ENCODE assay signal across 8 cellular contexts in the genomic region with DNA sequence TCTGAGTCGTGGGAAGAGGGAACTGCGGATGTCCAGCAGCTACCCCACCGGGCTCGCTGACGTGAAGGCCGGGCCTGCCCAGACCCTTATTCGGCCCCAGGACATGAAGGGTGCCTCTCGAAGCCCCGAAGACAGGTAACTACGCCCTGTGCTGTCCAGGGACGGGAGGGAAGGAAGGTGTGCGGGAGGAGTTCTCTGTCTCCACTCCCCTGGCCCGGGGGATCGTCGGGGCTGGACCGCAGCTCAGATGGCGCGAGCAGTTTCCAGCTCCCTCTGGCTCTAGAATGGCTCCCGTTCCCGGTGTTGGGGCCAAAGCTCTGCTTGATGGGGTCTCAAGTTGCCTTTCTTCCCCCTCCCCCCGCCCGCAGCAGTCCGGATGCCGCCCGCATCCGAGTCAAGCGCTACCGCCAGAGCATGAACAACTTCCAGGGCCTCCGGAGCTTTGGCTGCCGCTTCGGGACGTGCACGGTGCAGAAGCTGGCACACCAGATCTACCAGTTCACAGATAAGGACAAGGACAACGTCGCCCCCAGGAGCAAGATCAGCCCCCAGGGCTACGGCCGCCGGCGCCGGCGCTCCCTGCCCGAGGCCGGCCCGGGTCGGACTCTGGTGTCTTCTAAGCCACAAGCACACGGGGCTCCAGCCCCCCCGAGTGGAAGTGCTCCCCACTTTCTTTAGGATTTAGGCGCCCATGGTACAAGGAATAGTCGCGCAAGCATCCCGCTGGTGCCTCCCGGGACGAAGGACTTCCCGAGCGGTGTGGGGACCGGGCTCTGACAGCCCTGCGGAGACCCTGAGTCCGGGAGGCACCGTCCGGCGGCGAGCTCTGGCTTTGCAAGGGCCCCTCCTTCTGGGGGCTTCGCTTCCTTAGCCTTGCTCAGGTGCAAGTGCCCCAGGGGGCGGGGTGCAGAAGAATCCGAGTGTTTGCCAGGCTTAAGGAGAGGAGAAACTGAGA. TPM values are rescaled to one million over a fixed set of nuclear protein-coding genes. Genes with fewer than 3 reads are reported as not detected.
DNase-seq lines count a peak whose midpoint lies in the region; ATAC-seq and TF ChIP-seq lines count a peak whose summit lies in the region.

No MANE protein-coding gene starts in this region.

- H3K27ac Mint-ChIP-seq in brain, result peak overlapping the region; percentile 2 to 86 (median 61)

- H3K4me1 ChIP-seq in subcutaneous abdominal adipose tissue (ENCODE audit: control insufficient read depth in 5 of 5, insufficient read depth in 5 of 5, low read length in 5 of 5), result peaks cover 4 to 73% (median 54%) of the 10 kb centered on the region in 5 donors

- peaks cover 90% of the 10 kb centered on the region for H3K27me3 Mint-ChIP-seq in brain

- H3K36me3 Mint-ChIP-seq in brain, result peaks cover 8% of the 10 kb centered on the region

- peaks cover 62% of the 10 kb centered on the region for H3K4me1 Mint-ChIP-seq in brain

- H3K9me3 ChIP-seq in MG63, result no peaks in the 10 kb centered on the region
- H3K9me3 ChIP-seq in subcutaneous abdominal adipose tissue (ENCODE audit: control insufficient read depth in 5 of 5, low read length in 5 of 5), result no peaks in the 10 kb centered on the region

- peaks cover 0 to 2% (median 0%) of the 10 kb centered on the region in 5 experiments for H3K9me3 Mint-ChIP-seq in brain

- DNase-seq in DMS53 (lab: John Stamatoyannopoulos, UW) (peak; percentile 77), MG63 (peak; percentile 27), left lobe of liver (ENCODE audit: low spot score) (peak; percentile 54), NCI-H1930 (lab: John Stamatoyannopoulos, UW) (no peak)

- peak overlapping the region; percentile 84 to 98 (median 95) for H3K9ac ChIP-seq in subcutaneous abdominal adipose tissue (ENCODE audit: low read length in 5 of 5)

- ATAC-seq in left lobe of liver, result no peak
- ATAC-seq in HG03135 (IDR thresholded peaks at IDR 0.05; ENCODE audit: unreplicated experiment), result no peak
- ATAC-seq in GM21786 (IDR thresholded peaks at IDR 0.05; ENCODE audit: unreplicated experiment), result no peak

- peak overlapping the region; percentile 76 to 100 (median 94) for H3K4me3 Mint-ChIP-seq in brain

- H3K4me3 ChIP-seq in MG63, result peak overlapping the region; percentile 92
- peak overlapping the region; percentile 80 to 98 (median 96) for H3K4me3 ChIP-seq in subcutaneous abdominal adipose tissue (ENCODE audit: low read depth in 1 of 5, low read length in 5 of 5)

- no peak for TF ChIP-seq CTCF in brain (conservative IDR thresholded peaks at IDR 0.05)

- H3K27me3 ChIP-seq in MG63 (no peaks in the 10 kb centered on the region), subcutaneous abdominal adipose tissue (ENCODE audit: control insufficient read depth in 5 of 5, insufficient read depth in 4 of 5, low read length in 5 of 5) (no peaks in the 10 kb centered on the region)

- peak overlapping the region; percentile 94 for H3K27ac ChIP-seq in subcutaneous abdominal adipose tissue (ENCODE audit: low read depth, low read length)

- H3K36me3 ChIP-seq in MG63 (peaks cover 31% of the 10 kb centered on the region), subcutaneous abdominal adipose tissue (ENCODE audit: control insufficient read depth in 5 of 5, insufficient read depth in 5 of 5, low read length in 5 of 5) (peaks cover 0 to 14% (median 2%) of the 10 kb centered on the region in 5 donors)

RNA-seq across cellular contexts. Expression of a gene that starts 1.4 kb away (rescaled TPM):
- total RNA-seq in MG63 (2014; rRNA removed; shearing (Covaris generic); ENCODE audit: low replicate concordance), result 95.6 and 135 TPM in 2 replicates
- 7.8 TPM for polyA plus RNA-seq in brain (ENCODE audit: insufficient read depth, low read depth, low replicate concordance)
- total RNA-seq in left lobe of liver, result 9.6 TPM

RNA-seq across cellular contexts. Expression of a gene that starts 12.2 kb away (rescaled TPM):
- total RNA-seq in MG63 (2014; rRNA removed; shearing (Covaris generic); ENCODE audit: low replicate concordance), result 16.7 and 23.2 TPM in 2 replicates
- polyA plus RNA-seq in brain (ENCODE audit: insufficient read depth, low read depth, low replicate concordance), result 13.1 TPM
- total RNA-seq in left lobe of liver, result 16.7 TPM

Comparison
In these comparisons a context has a peak if more than half of its experiments do, and no peak if none do; other contexts are left out.
1. DNase-seq: peak in DMS53 (single experiment), MG63 (single experiment) and left lobe of liver (single experiment); none in NCI-H1930 (0 of 2).